17 cellular contexts compared by ENCODE assay signal in the genomic region with DNA sequence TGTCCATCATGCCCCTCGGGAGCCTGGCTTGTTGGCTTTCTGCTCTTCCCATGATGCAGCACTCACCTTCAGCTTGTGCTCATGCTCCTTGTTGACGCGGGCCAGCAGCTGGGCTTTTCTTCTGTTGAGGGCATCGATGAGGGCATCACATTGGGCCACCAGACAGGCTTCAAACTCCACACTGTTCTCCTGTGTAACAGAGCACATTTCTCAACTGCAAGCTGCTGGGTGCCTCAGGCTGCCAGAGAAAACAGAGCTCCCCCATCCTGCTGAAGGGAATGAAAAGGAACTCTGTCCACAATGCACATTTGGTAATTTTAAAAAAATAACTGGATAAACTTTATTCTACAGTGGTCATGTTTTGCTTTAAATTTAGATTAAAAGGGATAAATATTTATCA.
A peak's percentile ranks its signal among the peaks of the same experiment; 100 is the strongest.
DNase-seq lines count a peak whose midpoint lies in the region; TF ChIP-seq lines count a peak whose summit lies in the region.
"Had no signal": no experiment of that assay in that cellular context is flagged by ENCODE, and none has a peak within 500 bp of the region (broad histone marks: within the 10 kb centered on the region; RNA-seq: fewer than 3 reads in every experiment).

No MANE protein-coding gene starts in this region.

- H3K36me3 ChIP-seq in rectal smooth muscle tissue (ENCODE audit: control insufficient read depth, insufficient read depth, low read length) (no peaks in the 10 kb centered on the region), WERI-Rb-1 (peaks cover 4% of the 10 kb centered on the region; the same call in 1 of the 2 replicates)
- H3K36me3 ChIP-seq: BLaER1 had no signal

- no peak for TF ChIP-seq CTCF in WERI-Rb-1 (IDR thresholded peaks at IDR 0.05; ENCODE audit: low read depth, low read length)

- H3K9me3 ChIP-seq in WERI-Rb-1 (ENCODE audit: severe bottlenecking) = no peaks in the 10 kb centered on the region
- H3K9me3 ChIP-seq: HAP-1 had no signal

- peaks cover 28% of the 10 kb centered on the region for H3K4me1 ChIP-seq in rectal smooth muscle tissue (ENCODE audit: control insufficient read depth, insufficient read depth, low read length)

- no peak overlapping the region for H3K4me3 ChIP-seq in rectal smooth muscle tissue (ENCODE audit: low read length)
- H3K4me3 ChIP-seq in WERI-Rb-1 (ENCODE audit: low read depth, low read length) = no peak overlapping the region
- H3K4me3 ChIP-seq: BLaER1, GM12878, HAP-1 had no signal

- H3K27ac ChIP-seq in caudate nucleus (ENCODE audit: low read depth, low read length) (peak overlapping the region; percentile 86), layer of hippocampus (ENCODE audit: low read depth, low read length) (peak overlapping the region; percentile 86), rectal smooth muscle tissue (ENCODE audit: low read depth, low read length) (peak overlapping the region; percentile 69), WERI-Rb-1 (no peak overlapping the region)
- H3K27ac ChIP-seq: BLaER1 had no signal

- DNase-seq in caudate nucleus (lab: John Stamatoyannopoulos, UW) (peak in 36 of 61 donors; percentile 16 to 74 (median 41)), NCI-H1436 (lab: John Stamatoyannopoulos, UW) (no peak), WERI-Rb-1 (no peak), COLO668 (lab: John Stamatoyannopoulos, UW; ENCODE audit: unreplicated experiment) (no peak), kidney tubule cell (ENCODE audit: low spot score) (no peak)
- DNase-seq: DMS53, Karpas-422, MM.1S, NCI-H1417, NCI-H2029 treated with DMSO at 0.1 percent for 48 hours, NCI-H524, SHP77 had no signal

- no peaks in the 10 kb centered on the region for H3K27me3 ChIP-seq in layer of hippocampus (ENCODE audit: control insufficient read depth, insufficient read depth, low read length)
- H3K27me3 ChIP-seq in rectal smooth muscle tissue (ENCODE audit: control insufficient read depth, insufficient read depth, low read length) = no peaks in the 10 kb centered on the region
- H3K27me3 ChIP-seq in WERI-Rb-1 (ENCODE audit: insufficient read depth, low read depth, severe bottlenecking) = no peaks in the 10 kb centered on the region
- H3K27me3 ChIP-seq: BLaER1 had no signal

- no peak overlapping the region for H3K9ac ChIP-seq in rectal smooth muscle tissue (ENCODE audit: low read length)
- H3K9ac ChIP-seq: BLaER1 had no signal

Comparison
In these comparisons a context has a peak if more than half of its experiments do, and no peak if none do; other contexts are left out.
1. DNase-seq: peak in caudate nucleus (36 of 61); none in NCI-H1436 (single experiment), WERI-Rb-1 (single experiment), COLO668 (single experiment) and kidney tubule cell (single experiment).